8 cellular contexts compared by ENCODE assay signal in the genomic region with DNA sequence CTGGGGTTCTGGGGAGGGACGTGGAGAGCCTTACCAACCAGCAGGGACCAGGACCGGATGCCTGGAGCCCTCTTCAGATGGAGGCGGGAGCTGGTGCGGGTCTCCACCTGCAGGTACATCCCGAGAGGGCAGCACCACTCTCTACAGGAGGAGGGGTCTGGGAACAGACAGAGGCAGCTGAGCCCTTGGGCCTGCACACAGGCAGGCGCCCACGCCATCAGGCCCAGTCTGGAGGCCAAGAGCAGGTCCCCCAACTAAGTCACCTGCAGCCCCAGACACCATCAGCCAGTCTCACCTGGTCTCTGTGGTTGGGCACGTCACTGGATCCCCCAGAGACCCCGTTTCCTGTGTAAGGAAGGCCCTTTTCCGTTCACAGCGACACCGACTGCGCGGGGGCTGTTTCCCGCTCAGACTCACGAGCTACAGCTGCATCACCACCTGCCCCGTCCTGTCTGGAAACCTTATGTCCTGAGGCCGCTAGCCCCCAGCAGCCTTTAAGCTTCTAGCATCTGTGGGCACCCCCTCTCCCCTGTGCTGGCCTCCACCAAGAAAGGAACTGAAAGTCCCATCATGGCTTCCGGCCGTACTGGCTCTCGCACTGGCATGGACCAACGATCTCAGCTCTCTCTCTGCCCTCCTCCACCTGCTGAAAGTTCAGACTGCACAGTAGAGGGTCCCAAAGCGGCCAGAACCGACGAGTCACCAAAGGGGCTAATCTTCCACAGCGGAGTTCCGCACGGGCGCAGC. TPM values are rescaled to one million over a fixed set of nuclear protein-coding genes. Genes with fewer than 3 reads are reported as not detected.
DNase-seq lines count a peak whose midpoint lies in the region; ATAC-seq and TF ChIP-seq lines count a peak whose summit lies in the region.

No MANE protein-coding gene starts in this region.

- H3K4me1 ChIP-seq in neural progenitor cell (peaks cover 7% of the 10 kb centered on the region), thoracic aorta (ENCODE audit: control insufficient read depth in 1 of 2, low read depth in 2 of 2) (peaks cover 12 to 39% of the 10 kb centered on the region in 2 donors)

- H3K9ac ChIP-seq in neural progenitor cell, result peak overlapping the region; percentile 80

- H3K27me3 Mint-ChIP-seq in neural progenitor cell (ENCODE audit: insufficient read depth, low read depth), result peaks cover 2% of the 10 kb centered on the region

- H2AFZ ChIP-seq in neural progenitor cell (replicated peaks), result no peak overlapping the region

- H3K27ac Mint-ChIP-seq in neural progenitor cell, result peak overlapping the region; percentile 48

- DNase-seq in AG09309 (ENCODE audit: low read depth) (no peak), dorsolateral prefrontal cortex (no peak), neural progenitor cell (ENCODE audit: low spot score) (peak; percentile 27), thoracic aorta (ENCODE audit: low spot score) (no peak), omental fat pad (ENCODE audit: low spot score) (no peak)
- peak; percentile 40 to 54 for DNase-seq in activated CD4-positive, alpha-beta T cell treated with anti-CD3 and anti-CD28 coated beads for 24 hours (ENCODE audit: low read depth in 2 of 2)

- H3K27me3 ChIP-seq in dorsolateral prefrontal cortex (no peaks in the 10 kb centered on the region), neural progenitor cell (no peaks in the 10 kb centered on the region), thoracic aorta (replicated peaks; ENCODE audit: insufficient read depth) (no peaks in the 10 kb centered on the region)

- peaks cover 12% of the 10 kb centered on the region for H4K20me1 ChIP-seq in neural progenitor cell (ENCODE audit: low read depth)

- peaks cover 12% of the 10 kb centered on the region for H3K9me3 Mint-ChIP-seq in neural progenitor cell

- H3K4me3 ChIP-seq in AG09309 (ENCODE audit: control insufficient read depth, low read depth, low read length), result peak overlapping the region; percentile 61
- peak overlapping the region; percentile 67 to 99 (median 93) for H3K4me3 ChIP-seq in dorsolateral prefrontal cortex
- peak overlapping the region; percentile 97 for H3K4me3 ChIP-seq in neural progenitor cell
- H3K4me3 ChIP-seq in thoracic aorta, result peak overlapping the region; percentile 84

- peaks cover 15% of the 10 kb centered on the region for H3K4me1 Mint-ChIP-seq in neural progenitor cell

- ATAC-seq in GM19351 (IDR thresholded peaks at IDR 0.05; ENCODE audit: unreplicated experiment), result peak; percentile 51
- peak; percentile 42 for ATAC-seq in HG03521 (IDR thresholded peaks at IDR 0.05; ENCODE audit: unreplicated experiment)
- no peak for ATAC-seq in thoracic aorta (ENCODE audit: insufficient number of reproducible peaks, low FRiP score, low read depth)
- ATAC-seq in omental fat pad (ENCODE audit: low FRiP score), result no peak

- H3K27ac ChIP-seq in dorsolateral prefrontal cortex (peak overlapping the region in 56 of 59 donors; percentile 20 to 98 (median 94)), neural progenitor cell (no peak overlapping the region), thoracic aorta (peak overlapping the region; percentile 56 to 81)

- intact Hi-C loops in dorsolateral prefrontal cortex (cut with DNase I), result no loop called here

- no peaks in the 10 kb centered on the region for H3K36me3 ChIP-seq in neural progenitor cell
- H3K36me3 ChIP-seq in thoracic aorta, result no peaks in the 10 kb centered on the region

- no peaks in the 10 kb centered on the region for H3K9me3 ChIP-seq in neural progenitor cell (ENCODE audit: low read depth)
- no peaks in the 10 kb centered on the region for H3K9me3 ChIP-seq in thoracic aorta

- H3K4me3 Mint-ChIP-seq in neural progenitor cell, result peak overlapping the region; percentile 89

- H3K79me2 ChIP-seq in neural progenitor cell (ENCODE audit: low read depth), result peaks cover 26% of the 10 kb centered on the region

- no peaks in the 10 kb centered on the region for H3K36me3 Mint-ChIP-seq in neural progenitor cell

- peaks cover 5% of the 10 kb centered on the region for H3F3A ChIP-seq in neural progenitor cell (ENCODE audit: low read depth)

- TF ChIP-seq CTCF in AG09309 (IDR thresholded peaks at IDR 0.05; ENCODE audit: control insufficient read depth, insufficient read depth, low read depth, low read length, missing control alignments) (no peak), dorsolateral prefrontal cortex (IDR thresholded peaks at IDR 0.05 in 54 of 56, conservative IDR thresholded peaks at IDR 0.05 in 2 of 56; ENCODE audit: low read depth in 1 of 56, partially characterized antibody in 56 of 56) (no peak), neural progenitor cell (IDR thresholded peaks at IDR 0.05) (no peak), thoracic aorta (IDR thresholded peaks at IDR 0.05) (no peak), omental fat pad (IDR thresholded peaks at IDR 0.05) (no peak)

- H3K4me2 ChIP-seq in neural progenitor cell, result peak overlapping the region; percentile 89

RNA-seq across cellular contexts. Expression of a gene that starts 1.2 kb away (rescaled TPM):
- total RNA-seq in dorsolateral prefrontal cortex (100 to 1,000 TPM in 8 of 120 experiments, 10 to 100 TPM in 112; 40.3 to 149 (median 70.2) TPM), neural progenitor cell (ENCODE audit: low replicate concordance) (75.1 and 87.9 TPM in 2 replicates), thoracic aorta (100 to 1,000 TPM in 1 of 2 donors, 10 to 100 TPM in 1; 84.6 to 178 TPM), omental fat pad (10 to 100 TPM; 43.8 to 74.6 (median 68.4) TPM)

RNA-seq across cellular contexts. Expression of a gene that starts 9.2 kb away (rescaled TPM):
- total RNA-seq in dorsolateral prefrontal cortex (100 to 1,000 TPM in 13 of 120 experiments, 10 to 100 TPM in 107; 56.4 to 136 (median 81.0) TPM), neural progenitor cell (ENCODE audit: low replicate concordance) (154 and 166 TPM in 2 replicates), thoracic aorta (10 to 100 TPM; 77.0 to 86.8 TPM), omental fat pad (10 to 100 TPM; 31.8 to 48.7 (median 35.7) TPM)

RNA-seq across cellular contexts. Expression of a gene that starts 30.9 kb away (rescaled TPM):
- total RNA-seq in dorsolateral prefrontal cortex (10 to 100 TPM; 20.4 to 48.6 (median 30.7) TPM), neural progenitor cell (ENCODE audit: low replicate concordance) (26.8 and 34.2 TPM in 2 replicates), thoracic aorta (10 to 100 TPM; 24.9 to 27.4 TPM), omental fat pad (10 to 100 TPM; 22.9 to 31.6 (median 28.6) TPM)

RNA-seq across cellular contexts. Expression of a gene that starts 31.2 kb away (rescaled TPM):
- total RNA-seq in dorsolateral prefrontal cortex (10 to 100 TPM; 15.3 to 59.1 (median 29.4) TPM), neural progenitor cell (ENCODE audit: low replicate concordance) (22.3 and 41.8 TPM in 2 replicates), thoracic aorta (10 to 100 TPM; 31.4 to 34.7 TPM), omental fat pad (10 to 100 TPM; 29.1 to 66.4 (median 47.3) TPM)

Comparison
In these comparisons a context has a peak if more than half of its experiments do, and no peak if none do; other contexts are left out.
1. DNase-seq: peak in activated CD4-positive, alpha-beta T cell treated with anti-CD3 and anti-CD28 coated beads for 24 hours (2 of 2) and neural progenitor cell (single experiment); none in AG09309 (single experiment), dorsolateral prefrontal cortex (0 of 10), thoracic aorta (single experiment) and omental fat pad (single experiment).
2. ATAC-seq: peak in GM19351 (single experiment) and HG03521 (single experiment); none in thoracic aorta (single experiment) and omental fat pad (single experiment).
3. Peak in every context shown above with its lines, with median percentiles within 50 percentile points of each other: H3K4me3 ChIP-seq.